Comparison of ENCODE assay signal across 7 cellular contexts in genomic region chr15:40405501-40406381, GRCh38. TPM values are rescaled to one million over a fixed set of nuclear protein-coding genes. Genes with fewer than 3 reads are reported as not detected.
DNase-seq lines count a peak whose midpoint lies in the region; ATAC-seq and TF ChIP-seq lines count a peak whose summit lies in the region.

IVD (plus strand) TSS chr15:40405795; CDS start chr15:40405828, 33 bp downstream.

- peak within 1 kb of the TSS; percentile 37 for H2AFZ ChIP-seq in hepatocyte

- H3K4me3 ChIP-seq in hepatocyte, result peak within 1 kb of the TSS; percentile 74

- peak within 1 kb of the TSS; percentile 92 for H3K4me2 ChIP-seq in hepatocyte

- H3K9me3 ChIP-seq in hepatocyte (ENCODE audit: low read depth), result no peaks in the 10 kb centered on the region

- H3K27me3 ChIP-seq in hepatocyte, result no peaks in the 10 kb centered on the region

- no peaks in the 10 kb centered on the region for H3K9me2 ChIP-seq in hepatocyte (replicated peaks; ENCODE audit: insufficient read depth)

- DNase-seq in NCI-H2081 (lab: John Stamatoyannopoulos, UW), result peak; percentile 94 to 97
- peak; percentile 91 for DNase-seq in T1000 (lab: John Stamatoyannopoulos, UW)
- peak; percentile 99 for DNase-seq in astrocyte of the hippocampus (ENCODE audit: low read depth, low spot score)
- DNase-seq in hepatocyte (ENCODE audit: low spot score), result peak; percentile 97
- DNase-seq in renal cortical epithelial cell (ENCODE audit: low read depth), result peak; percentile 89

- TF ChIP-seq CTCF in hepatocyte (IDR thresholded peaks at IDR 0.05; ENCODE audit: poor library complexity), result no peak

- H3K4me1 ChIP-seq in hepatocyte (ENCODE audit: insufficient read depth), result peaks cover 18% of the 10 kb centered on the region

- H3K79me2 ChIP-seq in hepatocyte, result peaks cover 22% of the 10 kb centered on the region

- H4K20me1 ChIP-seq in hepatocyte (ENCODE audit: insufficient read depth, poor library complexity, severe bottlenecking), result no peaks in the 10 kb centered on the region

- no peaks in the 10 kb centered on the region for H3K36me3 ChIP-seq in hepatocyte (replicated peaks; ENCODE audit: insufficient read depth, low read depth)

- ATAC-seq in GM18505 (IDR thresholded peaks at IDR 0.05; ENCODE audit: unreplicated experiment) (peak; percentile 75), HG02981 (IDR thresholded peaks at IDR 0.05; ENCODE audit: unreplicated experiment) (peak; percentile 89)

- H3K27ac ChIP-seq in hepatocyte, result peak within 1 kb of the TSS; percentile 36

- TF ChIP-seq POLR2A in GM18505 (IDR thresholded peaks at IDR 0.05; ENCODE audit: borderline replicate concordance, extremely low read depth, insufficient read depth, insufficient read length), result peak; percentile 88

- 2% methylated on average over 54 of the region's 54 CpGs for WGBS in hepatocyte (ENCODE audit: low lambda C conversion rate, missing lambda C conversion rate)

RNA-seq across cellular contexts. Expression of gene IVD, which starts in this region (rescaled TPM):
- total RNA-seq in hepatocyte (27.1 and 31.5 TPM in 2 replicates), renal cortical epithelial cell (37.5 and 68.8 TPM in 2 replicates)
- 56.6 and 71.6 TPM in 2 replicates for polyA plus RNA-seq in hepatocyte

Comparison
In these comparisons a context has a peak if more than half of its experiments do, and no peak if none do; other contexts are left out.
1. Peak in every context shown above with its lines: DNase-seq, ATAC-seq, H3K4me3 ChIP-seq and H3K27ac ChIP-seq.